Comparison of ENCODE assay signal across 1 cellular context in genomic region chr5:10494497-10494896, GRCh38. TPM values are rescaled to one million over a fixed set of nuclear protein-coding genes. Genes with fewer than 3 reads are reported as not detected.
"Had no signal": no experiment of that assay in that cellular context is flagged by ENCODE, and none has a peak within 500 bp of the region (broad histone marks: within the 10 kb centered on the region; RNA-seq: fewer than 3 reads in every experiment).

No MANE protein-coding gene starts in this region.

RNA-seq across cellular contexts. Expression of gene ROPN1L, which starts 52.8 kb away (rescaled TPM):
- total RNA-seq: Right ventricle myocardium superior had no signal
